In the genomic region with DNA sequence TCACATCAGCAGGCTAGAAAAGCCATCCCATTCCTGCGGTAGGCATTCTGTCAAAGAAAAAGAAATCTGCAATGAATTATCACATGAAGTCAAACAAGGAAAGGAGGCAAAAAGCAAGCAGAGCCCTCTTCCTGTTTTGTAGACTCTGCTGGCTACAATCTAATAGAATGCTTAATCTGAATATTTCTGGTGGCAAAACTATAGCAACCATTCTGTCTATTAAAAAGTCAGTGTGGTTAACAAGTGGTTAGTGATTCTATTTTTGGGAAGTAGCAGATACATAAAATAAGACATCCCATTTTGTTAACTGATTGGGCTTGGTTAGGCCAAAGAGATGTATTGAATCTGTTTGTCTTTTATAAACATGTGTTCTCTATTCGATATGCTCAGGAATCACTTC, we compare ENCODE assay signal across 16 cellular contexts.
DNase-seq lines count a peak whose midpoint lies in the region; ATAC-seq, FAIRE-seq and TF ChIP-seq lines count a peak whose summit lies in the region.
"Had no signal": no experiment of that assay in that cellular context is flagged by ENCODE, and none has a peak within 500 bp of the region (broad histone marks: within the 10 kb centered on the region; RNA-seq: fewer than 3 reads in every experiment).

No MANE protein-coding gene starts in this region.

- peaks cover 16 to 25% (median 20%) of the 10 kb centered on the region in 10 experiments for H3K4me1 ChIP-seq in BLaER1 treated with 17β-estradiol and CSF1 and Interleukin-3, amounts not matched to agents 10 nM and 100 nM
- H3K4me1 ChIP-seq: psoas muscle, tibial nerve had no signal

- CTCF ChIA-PET in WTC11 (lab: Charles Lee), result no interaction called here

- no peaks in the 10 kb centered on the region for H3K9me3 ChIP-seq in BLaER1 treated with 17β-estradiol and CSF1 and Interleukin-3, amounts not matched to agents 10 nM and 100 nM (replicated peaks in 1 of 11)
- H3K9me3 ChIP-seq: psoas muscle, tibial nerve had no signal

- H3K4me2 ChIP-seq in BLaER1 treated with 17β-estradiol and CSF1 and Interleukin-3, amounts not matched to agents 10 nM and 100 nM, result peak overlapping the region; percentile 4 to 56 (median 35); a peak in 18 of 22 replicates

- no peaks in the 10 kb centered on the region for H3K27me3 ChIP-seq in BLaER1 treated with 17β-estradiol and CSF1 and Interleukin-3, amounts not matched to agents 10 nM and 100 nM
- H3K27me3 ChIP-seq: tibial nerve had no signal

- H3K36me3 Mint-ChIP-seq in WTC11, result no peaks in the 10 kb centered on the region

- DNase-seq in GM19239 (ENCODE audit: insufficient read length, low spot score), result no peak
- DNase-seq in WTC11 (ENCODE audit: low spot score), result no peak
- DNase-seq in activated T-cell treated with anti-CD3 and anti-CD28 coated beads for 4 hours, result no peak
- DNase-seq in SIG-M5 treated with dmso at 0.1 percent for 504 hours (lab: John Stamatoyannopoulos, UW; ENCODE audit: unreplicated experiment), result no peak
- no peak for DNase-seq in activated gamma-delta T cell treated with Interleukin-2 at 50 U/mL for 16 hours
- no peak for DNase-seq in SHP77 treated with DMSO at 0.1 percent for 48 hours (lab: John Stamatoyannopoulos, UW)
- DNase-seq: HCEC 1CT, left ventricle myocardium superior, naive B cell, NCI-H1092, psoas muscle, RPMI8226 had no signal

- no peak overlapping the region for H3K27ac ChIP-seq in BLaER1 treated with 17β-estradiol and CSF1 and Interleukin-3, amounts not matched to agents 10 nM and 100 nM
- H3K27ac ChIP-seq: psoas muscle, tibial nerve had no signal

- H3K9ac ChIP-seq in BLaER1 treated with 17β-estradiol and CSF1 and Interleukin-3, amounts not matched to agents 10 nM and 100 nM, result no peak overlapping the region

- H3K4me1 Mint-ChIP-seq in WTC11, result peaks cover 55% of the 10 kb centered on the region

- H3K27me3 Mint-ChIP-seq in WTC11 (ENCODE audit: low read depth), result no peaks in the 10 kb centered on the region
- H3K27me3 Mint-ChIP-seq: naive B cell had no signal

- H3K27ac Mint-ChIP-seq in WTC11, result peak overlapping the region; percentile 18; the same call in 1 of the 2 replicates
- H3K27ac Mint-ChIP-seq: naive B cell; T-helper 2 cell treated with Interferon-gamma antibody and Interleukin-4, amounts not matched to agents 5 μg/mL and 100 μg/mL, for 36 hours had no signal

- H3K4me3 Mint-ChIP-seq in WTC11, result no peak overlapping the region
- H3K4me3 Mint-ChIP-seq: naive B cell; T-helper 2 cell treated with Interferon-gamma antibody and Interleukin-4, amounts not matched to agents 5 μg/mL and 100 μg/mL, for 36 hours had no signal

- POLR2A ChIA-PET in WTC11 (lab: Charles Lee), result no interaction called here

- H3K9me3 Mint-ChIP-seq in WTC11, result no peaks in the 10 kb centered on the region
- H3K9me3 Mint-ChIP-seq: naive B cell; T-helper 2 cell treated with Interferon-gamma antibody and Interleukin-4, amounts not matched to agents 5 μg/mL and 100 μg/mL, for 36 hours had no signal

- FAIRE-seq in GM19239 (lab: Jason Lieb, UNC), result peak; percentile 45

- H4K20me1 ChIP-seq in BLaER1 treated with 17β-estradiol and CSF1 and Interleukin-3, amounts not matched to agents 10 nM and 100 nM, result no peaks in the 10 kb centered on the region

- no peak overlapping the region for H3K4me3 ChIP-seq in BLaER1 treated with 17β-estradiol and CSF1 and Interleukin-3, amounts not matched to agents 10 nM and 100 nM
- H3K4me3 ChIP-seq: psoas muscle, tibial nerve had no signal

- no peak for TF ChIP-seq CTCF in WTC11 (IDR thresholded peaks at IDR 0.05)

- ATAC-seq in HG03432 (IDR thresholded peaks at IDR 0.05; ENCODE audit: unreplicated experiment) (peak; percentile 50), WTC11 (no peak)
- ATAC-seq: left ventricle myocardium superior, psoas muscle had no signal

- H3K36me3 ChIP-seq in BLaER1 treated with 17β-estradiol and CSF1 and Interleukin-3, amounts not matched to agents 10 nM and 100 nM, result no peaks in the 10 kb centered on the region
- H3K36me3 ChIP-seq: tibial nerve had no signal

TF ChIP-seq in WTC11, 78 proteins besides CTCF, POLR2A, EP300 and RAD21:
- TF ChIP-seq, protein P1, sequence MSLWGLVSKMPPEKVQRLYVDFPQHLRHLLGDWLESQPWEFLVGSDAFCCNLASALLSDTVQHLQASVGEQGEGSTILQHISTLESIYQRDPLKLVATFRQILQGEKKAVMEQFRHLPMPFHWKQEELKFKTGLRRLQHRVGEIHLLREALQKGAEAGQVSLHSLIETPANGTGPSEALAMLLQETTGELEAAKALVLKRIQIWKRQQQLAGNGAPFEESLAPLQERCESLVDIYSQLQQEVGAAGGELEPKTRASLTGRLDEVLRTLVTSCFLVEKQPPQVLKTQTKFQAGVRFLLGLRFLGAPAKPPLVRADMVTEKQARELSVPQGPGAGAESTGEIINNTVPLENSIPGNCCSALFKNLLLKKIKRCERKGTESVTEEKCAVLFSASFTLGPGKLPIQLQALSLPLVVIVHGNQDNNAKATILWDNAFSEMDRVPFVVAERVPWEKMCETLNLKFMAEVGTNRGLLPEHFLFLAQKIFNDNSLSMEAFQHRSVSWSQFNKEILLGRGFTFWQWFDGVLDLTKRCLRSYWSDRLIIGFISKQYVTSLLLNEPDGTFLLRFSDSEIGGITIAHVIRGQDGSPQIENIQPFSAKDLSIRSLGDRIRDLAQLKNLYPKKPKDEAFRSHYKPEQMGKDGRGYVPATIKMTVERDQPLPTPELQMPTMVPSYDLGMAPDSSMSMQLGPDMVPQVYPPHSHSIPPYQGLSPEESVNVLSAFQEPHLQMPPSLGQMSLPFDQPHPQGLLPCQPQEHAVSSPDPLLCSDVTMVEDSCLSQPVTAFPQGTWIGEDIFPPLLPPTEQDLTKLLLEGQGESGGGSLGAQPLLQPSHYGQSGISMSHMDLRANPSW (CRISPR knock-in tag; conservative IDR thresholded peaks at IDR 0.05; ENCODE audit: low read depth), result no peak
- TF ChIP-seq, protein P2, sequence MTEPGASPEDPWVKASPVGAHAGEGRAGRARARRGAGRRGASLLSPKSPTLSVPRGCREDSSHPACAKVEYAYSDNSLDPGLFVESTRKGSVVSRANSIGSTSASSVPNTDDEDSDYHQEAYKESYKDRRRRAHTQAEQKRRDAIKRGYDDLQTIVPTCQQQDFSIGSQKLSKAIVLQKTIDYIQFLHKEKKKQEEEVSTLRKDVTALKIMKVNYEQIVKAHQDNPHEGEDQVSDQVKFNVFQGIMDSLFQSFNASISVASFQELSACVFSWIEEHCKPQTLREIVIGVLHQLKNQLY (CRISPR knock-in tag; IDR thresholded peaks at IDR 0.05), result no peak
- TF ChIP-seq, protein P3, sequence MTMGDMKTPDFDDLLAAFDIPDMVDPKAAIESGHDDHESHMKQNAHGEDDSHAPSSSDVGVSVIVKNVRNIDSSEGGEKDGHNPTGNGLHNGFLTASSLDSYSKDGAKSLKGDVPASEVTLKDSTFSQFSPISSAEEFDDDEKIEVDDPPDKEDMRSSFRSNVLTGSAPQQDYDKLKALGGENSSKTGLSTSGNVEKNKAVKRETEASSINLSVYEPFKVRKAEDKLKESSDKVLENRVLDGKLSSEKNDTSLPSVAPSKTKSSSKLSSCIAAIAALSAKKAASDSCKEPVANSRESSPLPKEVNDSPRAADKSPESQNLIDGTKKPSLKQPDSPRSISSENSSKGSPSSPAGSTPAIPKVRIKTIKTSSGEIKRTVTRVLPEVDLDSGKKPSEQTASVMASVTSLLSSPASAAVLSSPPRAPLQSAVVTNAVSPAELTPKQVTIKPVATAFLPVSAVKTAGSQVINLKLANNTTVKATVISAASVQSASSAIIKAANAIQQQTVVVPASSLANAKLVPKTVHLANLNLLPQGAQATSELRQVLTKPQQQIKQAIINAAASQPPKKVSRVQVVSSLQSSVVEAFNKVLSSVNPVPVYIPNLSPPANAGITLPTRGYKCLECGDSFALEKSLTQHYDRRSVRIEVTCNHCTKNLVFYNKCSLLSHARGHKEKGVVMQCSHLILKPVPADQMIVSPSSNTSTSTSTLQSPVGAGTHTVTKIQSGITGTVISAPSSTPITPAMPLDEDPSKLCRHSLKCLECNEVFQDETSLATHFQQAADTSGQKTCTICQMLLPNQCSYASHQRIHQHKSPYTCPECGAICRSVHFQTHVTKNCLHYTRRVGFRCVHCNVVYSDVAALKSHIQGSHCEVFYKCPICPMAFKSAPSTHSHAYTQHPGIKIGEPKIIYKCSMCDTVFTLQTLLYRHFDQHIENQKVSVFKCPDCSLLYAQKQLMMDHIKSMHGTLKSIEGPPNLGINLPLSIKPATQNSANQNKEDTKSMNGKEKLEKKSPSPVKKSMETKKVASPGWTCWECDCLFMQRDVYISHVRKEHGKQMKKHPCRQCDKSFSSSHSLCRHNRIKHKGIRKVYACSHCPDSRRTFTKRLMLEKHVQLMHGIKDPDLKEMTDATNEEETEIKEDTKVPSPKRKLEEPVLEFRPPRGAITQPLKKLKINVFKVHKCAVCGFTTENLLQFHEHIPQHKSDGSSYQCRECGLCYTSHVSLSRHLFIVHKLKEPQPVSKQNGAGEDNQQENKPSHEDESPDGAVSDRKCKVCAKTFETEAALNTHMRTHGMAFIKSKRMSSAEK (CRISPR knock-in tag; IDR thresholded peaks at IDR 0.05; ENCODE audit: borderline replicate concordance), result no peak
- TF ChIP-seq, protein P4, sequence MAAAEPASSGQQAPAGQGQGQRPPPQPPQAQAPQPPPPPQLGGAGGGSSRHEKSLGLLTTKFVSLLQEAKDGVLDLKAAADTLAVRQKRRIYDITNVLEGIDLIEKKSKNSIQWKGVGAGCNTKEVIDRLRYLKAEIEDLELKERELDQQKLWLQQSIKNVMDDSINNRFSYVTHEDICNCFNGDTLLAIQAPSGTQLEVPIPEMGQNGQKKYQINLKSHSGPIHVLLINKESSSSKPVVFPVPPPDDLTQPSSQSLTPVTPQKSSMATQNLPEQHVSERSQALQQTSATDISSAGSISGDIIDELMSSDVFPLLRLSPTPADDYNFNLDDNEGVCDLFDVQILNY (CRISPR knock-in tag; IDR thresholded peaks at IDR 0.05), result no peak
- no peak for TF ChIP-seq PRRX2 (CRISPR knock-in tag; IDR thresholded peaks at IDR 0.05)
